ENCODE assay signal across 8 cellular contexts in the genomic region with DNA sequence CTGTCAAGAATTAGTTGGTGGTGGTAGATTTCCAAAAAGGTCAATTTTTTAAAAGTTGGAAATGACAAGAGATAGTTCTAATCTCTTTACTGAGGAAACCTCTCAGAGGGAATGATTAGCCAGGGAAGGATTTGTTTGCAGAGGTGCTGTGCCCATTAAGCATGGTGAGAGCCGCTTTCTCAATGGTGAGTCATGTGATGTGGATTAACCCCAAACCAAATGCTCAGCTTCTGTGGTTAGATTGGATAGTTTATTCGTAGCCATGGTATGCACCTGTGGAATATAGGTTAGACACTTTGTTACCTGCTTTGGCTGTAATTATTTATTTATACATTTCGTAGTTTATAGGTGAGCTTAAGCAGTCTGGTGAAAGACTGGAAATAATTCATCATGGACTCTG. TPM values are rescaled to one million over a fixed set of nuclear protein-coding genes. Genes with fewer than 3 reads are reported as not detected.
A peak's percentile ranks its signal among the peaks of the same experiment; 100 is the strongest.
DNase-seq lines count a peak whose midpoint lies in the region; ATAC-seq and TF ChIP-seq lines count a peak whose summit lies in the region.

No MANE protein-coding gene starts in this region.

- H3K4me1 Mint-ChIP-seq in CD4-positive, alpha-beta T cell (ENCODE audit: low read depth): peaks cover 89% of the 10 kb centered on the region
- H3K4me1 Mint-ChIP-seq in memory B cell: peaks cover 65% of the 10 kb centered on the region

- H3K4me3 Mint-ChIP-seq in CD4-positive, alpha-beta T cell: peak overlapping the region; percentile 52
- H3K4me3 Mint-ChIP-seq in memory B cell: no peak overlapping the region

- H3K9ac ChIP-seq in HUES48 (ENCODE audit: low read depth, low read length): no peak overlapping the region

- H3K27me3 Mint-ChIP-seq in CD4-positive, alpha-beta T cell: no peaks in the 10 kb centered on the region
- no peaks in the 10 kb centered on the region for H3K27me3 Mint-ChIP-seq in memory B cell

- in situ Hi-C loops in KBM-7 (cut with MboI; ENCODE audit: low pct_unique_long_range_greater_than_20kb, low sequenced_read_pairs): no loop called here

- peak; percentile 62 for ATAC-seq in CD4-positive, alpha-beta T cell (ENCODE audit: poor library complexity)
- ATAC-seq in memory B cell (ENCODE audit: low read depth) (no peak), GM21381 (IDR thresholded peaks at IDR 0.05; ENCODE audit: unreplicated experiment) (no peak), HG02885 (IDR thresholded peaks at IDR 0.05; ENCODE audit: poor library complexity, unreplicated experiment) (no peak), HG03460 (IDR thresholded peaks at IDR 0.05; ENCODE audit: unreplicated experiment) (no peak)

- no peaks in the 10 kb centered on the region for H3K9me3 Mint-ChIP-seq in CD4-positive, alpha-beta T cell
- no peaks in the 10 kb centered on the region for H3K9me3 Mint-ChIP-seq in memory B cell

- no peak for TF ChIP-seq CTCF in CD4-positive, alpha-beta T cell (IDR thresholded peaks at IDR 0.05)

- no peaks in the 10 kb centered on the region for H3K9me3 ChIP-seq in CD4-positive, alpha-beta T cell (ENCODE audit: control insufficient read depth, low read length)
- H3K9me3 ChIP-seq in HUES48 (ENCODE audit: control insufficient read depth, insufficient read depth, low read length): no peaks in the 10 kb centered on the region

- CTCF ChIA-PET in CD4-positive, alpha-beta T cell (lab: Charles Lee): interaction anchor here (1.5 kb wide), 2 partner anchors 54 to 128 kb away, joined by 3 to 4 read pairs; no protein-coding TSS in a partner anchor

- H3K27me3 ChIP-seq in CD4-positive, alpha-beta T cell (ENCODE audit: control insufficient read depth, insufficient read depth, low read length): no peaks in the 10 kb centered on the region
- H3K27me3 ChIP-seq in HUES48 (ENCODE audit: control insufficient read depth, insufficient read depth, low read length): no peaks in the 10 kb centered on the region

- H3K36me3 ChIP-seq in HUES48 (ENCODE audit: control insufficient read depth, insufficient read depth, low read length): peaks cover 58% of the 10 kb centered on the region

- H3K27ac Mint-ChIP-seq in CD4-positive, alpha-beta T cell: peak overlapping the region; percentile 37
- peak overlapping the region; percentile 71 for H3K27ac Mint-ChIP-seq in memory B cell

- intact Hi-C loops in CD4-positive, alpha-beta T cell (cut with DNase I, micrococcal nuclease): loop anchor here in 1 of 2 experiments (5.0 kb wide), 1 partner anchor 35 kb away; no protein-coding TSS in a partner anchor

- no peak for DNase-seq in CD4-positive, alpha-beta T cell
- DNase-seq in astrocyte of the hippocampus (ENCODE audit: low read depth, low spot score) (peak; percentile 79), memory B cell (ENCODE audit: low spot score in 2 of 2) (no peak), KBM-7 (no peak)

- POLR2A ChIA-PET in CD4-positive, alpha-beta T cell (lab: Charles Lee): interaction anchor here (1.0 kb wide), 1 partner anchor 11 kb away, joined by 4 read pairs; no protein-coding TSS in a partner anchor

- H3K4me1 ChIP-seq in HUES48 (ENCODE audit: control insufficient read depth, insufficient read depth, low read length): peaks cover 60% of the 10 kb centered on the region

- H3K27ac ChIP-seq in CD4-positive, alpha-beta T cell (ENCODE audit: low read depth, low read length): no peak overlapping the region
- H3K27ac ChIP-seq in HUES48 (ENCODE audit: low read depth, low read length): peak overlapping the region; percentile 44

- peaks cover 83% of the 10 kb centered on the region for H3K36me3 Mint-ChIP-seq in CD4-positive, alpha-beta T cell (ENCODE audit: low read depth)
- H3K36me3 Mint-ChIP-seq in memory B cell: peaks cover 27% of the 10 kb centered on the region

- no peak overlapping the region for H3K4me3 ChIP-seq in HUES48 (ENCODE audit: low read depth, low read length)

RNA-seq across cellular contexts. Expression of a gene that starts 7.1 kb away (rescaled TPM):
- total RNA-seq in CD4-positive, alpha-beta T cell: 100 to 1,000 TPM; 269 to 272 TPM

RNA-seq across cellular contexts. Expression of a gene that starts 38.8 kb away (rescaled TPM):
- 10 to 100 TPM; 20.0 to 22.2 TPM for total RNA-seq in CD4-positive, alpha-beta T cell

RNA-seq across cellular contexts. Expression of a gene that starts 50.6 kb away (rescaled TPM):
- total RNA-seq in CD4-positive, alpha-beta T cell: 1 to 10 TPM; 4.3 to 6.3 TPM
